In genomic region chr7:121932768-121933167, GRCh38 we compare ENCODE assay signal across 1 cellular context.
TF ChIP-seq lines count a peak whose summit lies in the region.

No MANE protein-coding gene starts in this region.

TF ChIP-seq in GM23338, 12 proteins besides CTCF, POLR2A, EP300 and RAD21 (continued from another document):
- TF ChIP-seq REST (IDR thresholded peaks at IDR 0.05; ENCODE audit: unreplicated experiment) (no peak), ZNF114 (CRISPR knock-in tag; IDR thresholded peaks at IDR 0.05) (no peak), EZH2 (IDR thresholded peaks at IDR 0.05; ENCODE audit: low read depth, unreplicated experiment) (no peak)
